22 cellular contexts compared by ENCODE assay signal in genomic region chr11:111391328-111392124, GRCh38. TPM values are rescaled to one million over a fixed set of nuclear protein-coding genes. Genes with fewer than 3 reads are reported as not detected.
"Had no signal": no experiment of that assay in that cellular context is flagged by ENCODE, and none has a peak within 500 bp of the region (broad histone marks: within the 10 kb centered on the region; RNA-seq: fewer than 3 reads in every experiment).

No MANE protein-coding gene starts in this region.

- DNase-seq: activated CD4-positive, alpha-beta T cell treated with anti-CD3 and anti-CD28 coated beads, Interleukin-2, amount 10 ng/mL, durations not matched to agents 7 days and 5 days; activated CD8-positive, alpha-beta memory T cell treated with anti-CD3 and anti-CD28 coated beads, Interleukin-2, amount 50 U/mL, for 4 hours; activated effector memory CD4-positive, alpha-beta T cell treated with anti-CD3 and anti-CD28 coated beads, Interleukin-2, amount 50 U/mL, for 16 hours; activated T-cell treated with anti-CD3 and anti-CD28 coated beads, Interleukin-2, amount 50 U/mL, for 72 hours; adrenal gland; cerebellar nuclear complex; cortex of kidney; heart left ventricle; left ventricle myocardium inferior; mucosa of descending colon; naive B cell; stimulated activated CD4-positive, alpha-beta T cell treated with anti-CD3 and anti-CD28 coated beads, Interleukin-2, amount 100 ng/mL, for 24 hours; testis had no signal

- H3K9me3 Mint-ChIP-seq: activated naive CD4-positive, alpha-beta T cell treated with anti-CD3 and anti-CD28 coated beads, Interleukin-2, amount 50 U/mL, for 24 hours; activated T-cell treated with anti-CD3 and anti-CD28 coated beads, Interleukin-2, amount 50 U/mL, for 72 hours; naive B cell had no signal

- H3K36me3 Mint-ChIP-seq: activated naive CD4-positive, alpha-beta T cell treated with anti-CD3 and anti-CD28 coated beads, Interleukin-2, amount 50 U/mL, for 24 hours; naive B cell had no signal

- H3K27ac Mint-ChIP-seq: activated CD4-positive, alpha-beta T cell treated with anti-CD3 and anti-CD28 coated beads, Interleukin-2, amount 10 ng/mL, durations not matched to agents 7 days and 5 days; activated T-cell treated with anti-CD3 and anti-CD28 coated beads, Interleukin-2, amount 50 U/mL, for 72 hours; progenitor cell of endocrine pancreas; T-helper 1 cell treated with Interleukin-12 subunit alpha and Interleukin-12 subunit beta and Interleukin-4 antibody, amounts not matched to agents 30 μg/mL and 1 μg/mL, for 36 hours had no signal

- H3K27me3 Mint-ChIP-seq: activated CD4-positive, alpha-beta T cell treated with anti-CD3 and anti-CD28 coated beads, Interleukin-2, amount 10 ng/mL, durations not matched to agents 7 days and 5 days; activated naive CD4-positive, alpha-beta T cell treated with anti-CD3 and anti-CD28 coated beads, Interleukin-2, amount 50 U/mL, for 24 hours; naive B cell; progenitor cell of endocrine pancreas had no signal

- H3K4me3 Mint-ChIP-seq: activated CD4-positive, alpha-beta T cell treated with anti-CD3 and anti-CD28 coated beads, Interleukin-2, amount 10 ng/mL, durations not matched to agents 7 days and 5 days; activated naive CD4-positive, alpha-beta T cell treated with anti-CD3 and anti-CD28 coated beads, Interleukin-2, amount 50 U/mL, for 24 hours; activated T-cell treated with anti-CD3 and anti-CD28 coated beads, Interleukin-2, amount 50 U/mL, for 72 hours; neural crest cell; T-helper 1 cell treated with Interleukin-12 subunit alpha and Interleukin-12 subunit beta and Interleukin-4 antibody, amounts not matched to agents 30 μg/mL and 1 μg/mL, for 36 hours had no signal

- ATAC-seq: activated CD4-positive, CD25-positive, alpha-beta regulatory T cell treated with anti-CD3 and anti-CD28 coated beads, Interleukin-2, amount 50 U/mL, for 24 hours; activated T-cell treated with anti-CD3 and anti-CD28 coated beads, Interleukin-2, amount 50 U/mL, for 72 hours; gastroesophageal sphincter; heart left ventricle; mucosa of descending colon had no signal

RNA-seq across cellular contexts. Expression of gene POU2AF1, which starts 12.5 kb away (rescaled TPM):
- total RNA-seq: bronchial epithelial cell, kidney epithelial cell, neural crest cell, skeletal muscle tissue had no signal
